Comparison of ENCODE assay signal across 20 cellular contexts in the genomic region with DNA sequence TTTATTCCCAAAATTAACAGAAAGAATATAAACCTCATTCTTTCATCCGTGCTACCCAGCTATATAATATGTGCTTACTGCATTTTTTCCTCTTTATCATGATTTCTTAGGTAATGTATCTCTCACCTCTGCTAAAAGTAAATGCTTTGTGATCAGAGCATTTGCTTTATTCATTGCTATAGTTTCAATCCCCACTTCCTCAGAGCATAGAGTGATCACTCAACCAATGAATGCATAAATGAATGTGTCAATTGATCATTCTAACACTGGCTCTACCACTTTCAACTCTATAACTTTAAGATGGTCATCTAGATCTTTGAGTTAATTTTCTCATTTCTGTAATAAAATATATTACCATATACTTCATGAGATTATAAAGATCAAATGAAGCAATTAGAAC.
DNase-seq lines count a peak whose midpoint lies in the region; ATAC-seq and TF ChIP-seq lines count a peak whose summit lies in the region.
"Had no signal": no experiment of that assay in that cellular context is flagged by ENCODE, and none has a peak within 500 bp of the region (broad histone marks: within the 10 kb centered on the region; RNA-seq: fewer than 3 reads in every experiment).

No MANE protein-coding gene starts in this region.

- no peaks in the 10 kb centered on the region for H3K27me3 Mint-ChIP-seq in stimulated activated naive B cell treated with anti-CD40 and anti-IgM and Interleukin-4, amounts not matched to agents 10 μg/mL and 1 μg/mL and 100 μg/mL, for 72 hours
- H3K27me3 Mint-ChIP-seq: CD4-positive, alpha-beta T cell; CD8-positive, alpha-beta memory T cell had no signal

- H3K4me3 ChIP-seq in GM06990 (replicated peaks; ENCODE audit: low read depth, low read length) (no peak overlapping the region), OCI-LY3 (ENCODE audit: low read length) (no peak overlapping the region)
- H3K4me3 ChIP-seq: BLaER1 treated with 17β-estradiol and CSF1 and Interleukin-3, amounts not matched to agents 10 nM and 100 nM; HAP-1 had no signal

- no peaks in the 10 kb centered on the region for H3K36me3 ChIP-seq in GM06990 (ENCODE audit: control insufficient read depth, insufficient read depth, low read length)
- H3K36me3 ChIP-seq in OCI-LY3 (replicated peaks; ENCODE audit: low read depth, low read length) = no peaks in the 10 kb centered on the region
- H3K36me3 ChIP-seq: BE2C; BLaER1 treated with 17β-estradiol and CSF1 and Interleukin-3, amounts not matched to agents 10 nM and 100 nM; HAP-1 had no signal

- DNase-seq in GM06990 (ENCODE audit: extremely low read depth, insufficient read length) (peak; percentile 8), GM10248 (ENCODE audit: extremely low spot score) (no peak), Ammon's horn (ENCODE audit: low spot score) (no peak)
- no peak for DNase-seq in stimulated activated naive B cell treated with anti-CD40 and anti-IgM and Interleukin-4, amounts not matched to agents 10 μg/mL and 1 μg/mL and 100 μg/mL, for 72 hours
- DNase-seq: BE2C; CD4-positive, alpha-beta T cell; CD8-positive, alpha-beta memory T cell; DMS 273 treated with DMSO at 0.1 percent for 48 hours; DMS79; EL; GDM1; GOT3; HFFc6 had no signal

- peak; percentile 64 for ATAC-seq in GM18511 (IDR thresholded peaks at IDR 0.05; ENCODE audit: unreplicated experiment)
- peak; percentile 67 to 92 for ATAC-seq in stimulated activated naive B cell treated with anti-CD40 and anti-IgM and Interleukin-4, amounts not matched to agents 10 μg/mL and 1 μg/mL and 100 μg/mL, for 72 hours (replicated peaks)
- ATAC-seq in HG03571 (IDR thresholded peaks at IDR 0.05; ENCODE audit: unreplicated experiment) = no peak

- no peak overlapping the region for H3K9ac ChIP-seq in OCI-LY3 (ENCODE audit: low read length)
- H3K9ac ChIP-seq: BLaER1 treated with 17β-estradiol and CSF1 and Interleukin-3, amounts not matched to agents 10 nM and 100 nM had no signal

- no peaks in the 10 kb centered on the region for H3K79me2 ChIP-seq in OCI-LY3 (ENCODE audit: low read length)

- no peaks in the 10 kb centered on the region for H3K27me3 ChIP-seq in GM06990 (replicated peaks; ENCODE audit: control insufficient read depth, insufficient read depth, low read length)
- H3K27me3 ChIP-seq in OCI-LY3 (ENCODE audit: low read depth, low read length) = no peaks in the 10 kb centered on the region
- H3K27me3 ChIP-seq: BE2C; BLaER1 treated with 17β-estradiol and CSF1 and Interleukin-3, amounts not matched to agents 10 nM and 100 nM had no signal

- TF ChIP-seq CTCF in GM06990 (IDR thresholded peaks at IDR 0.05; ENCODE audit: insufficient read depth, low read length, poor library complexity, severe bottlenecking) = no peak
- TF ChIP-seq CTCF in OCI-LY3 (IDR thresholded peaks at IDR 0.05; ENCODE audit: low read depth, low read length) = no peak
- TF ChIP-seq CTCF in GM10248 (IDR thresholded peaks at IDR 0.05; ENCODE audit: control extremely low read depth, extremely low read depth, low read depth, missing control alignments) = no peak

- no peak overlapping the region for H3K27ac Mint-ChIP-seq in stimulated activated naive B cell treated with anti-CD40 and anti-IgM and Interleukin-4, amounts not matched to agents 10 μg/mL and 1 μg/mL and 100 μg/mL, for 72 hours
- H3K27ac Mint-ChIP-seq: CD14-positive monocyte; CD4-positive, alpha-beta T cell; CD8-positive, alpha-beta memory T cell; HFFc6 had no signal

- POLR2A ChIA-PET in GM10248 (lab: Yijun Ruan, JAX) = no interaction called here

- H3K4me3 Mint-ChIP-seq in stimulated activated naive B cell treated with anti-CD40 and anti-IgM and Interleukin-4, amounts not matched to agents 10 μg/mL and 1 μg/mL and 100 μg/mL, for 72 hours = no peak overlapping the region
- H3K4me3 Mint-ChIP-seq: CD14-positive monocyte; CD4-positive, alpha-beta T cell; CD8-positive, alpha-beta memory T cell; HFFc6 had no signal

- H3K4me1 ChIP-seq in OCI-LY3 (ENCODE audit: low read length) = peaks cover 9% of the 10 kb centered on the region
- H3K4me1 ChIP-seq: BE2C had no signal

- CTCF ChIA-PET in GM10248 (lab: Yijun Ruan, JAX) = interaction anchor here (1.0 kb wide), 1 partner anchor 13 kb away, joined by 3 read pairs; no protein-coding TSS in a partner anchor

- H3K27ac ChIP-seq in OCI-LY3 (ENCODE audit: low read length) = no peak overlapping the region
- H3K27ac ChIP-seq: 22Rv1; BLaER1 treated with 17β-estradiol and CSF1 and Interleukin-3, amounts not matched to agents 10 nM and 100 nM had no signal

- no peak overlapping the region for H2AFZ ChIP-seq in OCI-LY3 (ENCODE audit: low read depth, low read length)

- H4K20me1 ChIP-seq in OCI-LY3 (ENCODE audit: insufficient read depth, low read length) = no peaks in the 10 kb centered on the region
- H4K20me1 ChIP-seq: BLaER1 treated with 17β-estradiol and CSF1 and Interleukin-3, amounts not matched to agents 10 nM and 100 nM had no signal

- H3K4me2 ChIP-seq in OCI-LY3 (ENCODE audit: low read length) = peak overlapping the region; percentile 13; the same call in 1 of the 2 replicates
- H3K4me2 ChIP-seq: BLaER1 treated with 17β-estradiol and CSF1 and Interleukin-3, amounts not matched to agents 10 nM and 100 nM had no signal

- H3K9me3 Mint-ChIP-seq in stimulated activated naive B cell treated with anti-CD40 and anti-IgM and Interleukin-4, amounts not matched to agents 10 μg/mL and 1 μg/mL and 100 μg/mL, for 72 hours = peaks cover 2 to 4% of the 10 kb centered on the region in 2 donors
- H3K9me3 Mint-ChIP-seq: CD4-positive, alpha-beta T cell; HFFc6 had no signal

- H3K36me3 Mint-ChIP-seq in stimulated activated naive B cell treated with anti-CD40 and anti-IgM and Interleukin-4, amounts not matched to agents 10 μg/mL and 1 μg/mL and 100 μg/mL, for 72 hours = no peaks in the 10 kb centered on the region
- H3K36me3 Mint-ChIP-seq: CD14-positive monocyte; CD8-positive, alpha-beta memory T cell had no signal

- H3K9me3 ChIP-seq in OCI-LY3 (ENCODE audit: insufficient read depth, low read length) = no peaks in the 10 kb centered on the region
- H3K9me3 ChIP-seq: BE2C; BLaER1 treated with 17β-estradiol and CSF1 and Interleukin-3, amounts not matched to agents 10 nM and 100 nM; HAP-1 had no signal

- peaks cover 10 to 18% of the 10 kb centered on the region in 2 donors for H3K4me1 Mint-ChIP-seq in stimulated activated naive B cell treated with anti-CD40 and anti-IgM and Interleukin-4, amounts not matched to agents 10 μg/mL and 1 μg/mL and 100 μg/mL, for 72 hours
- H3K4me1 Mint-ChIP-seq: CD8-positive, alpha-beta memory T cell had no signal
